Comparison of ENCODE assay signal across 1 cellular context in the genomic region with DNA sequence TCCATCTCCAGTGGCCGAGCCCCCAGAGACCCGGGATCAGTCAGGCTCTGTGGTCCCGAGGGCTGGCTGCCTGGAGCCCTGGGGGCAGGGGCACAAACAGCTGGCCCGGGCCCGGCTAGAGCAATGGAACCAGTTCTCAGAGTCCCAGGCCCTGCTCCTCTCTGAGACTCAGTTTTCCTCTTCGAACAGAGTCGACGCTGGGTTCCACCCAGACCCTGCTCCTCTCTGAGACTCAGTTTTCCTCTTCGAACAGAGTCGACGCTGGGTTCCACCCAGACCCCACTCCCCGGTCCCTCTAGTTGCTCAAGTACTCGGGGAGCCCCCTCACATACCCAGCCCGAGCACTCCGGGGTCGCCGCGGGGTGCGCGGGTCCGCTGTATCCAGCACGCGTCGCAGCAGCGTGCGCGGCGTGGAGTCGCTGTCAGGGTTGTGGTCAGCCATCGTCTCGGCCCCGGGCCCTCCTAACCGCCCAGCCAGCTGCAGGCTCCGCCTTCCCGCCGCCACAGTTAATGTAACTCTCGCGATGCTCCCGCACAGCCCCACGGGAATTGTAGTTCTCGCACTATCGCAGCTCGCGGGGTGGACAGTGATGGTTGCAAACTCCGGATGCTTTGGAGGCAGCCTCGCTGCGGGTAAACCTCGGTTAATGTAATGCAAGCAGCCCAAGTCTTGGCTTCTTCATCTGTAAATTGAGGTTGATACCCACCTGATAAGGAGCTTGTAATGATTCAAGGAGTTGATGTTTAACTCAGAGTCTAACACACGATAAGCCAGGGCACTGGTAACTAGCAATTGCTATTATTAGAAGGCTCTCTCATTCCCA.
TF ChIP-seq lines count a peak whose summit lies in the region.

No MANE protein-coding gene starts in this region.

TF ChIP-seq in K562, 482 proteins besides CTCF, POLR2A, EP300 and RAD21 (continued from another document and continues in another):
- no peak for TF ChIP-seq SREBF2 (CRISPR knock-in tag; IDR thresholded peaks at IDR 0.05)
- TF ChIP-seq, protein P1, sequence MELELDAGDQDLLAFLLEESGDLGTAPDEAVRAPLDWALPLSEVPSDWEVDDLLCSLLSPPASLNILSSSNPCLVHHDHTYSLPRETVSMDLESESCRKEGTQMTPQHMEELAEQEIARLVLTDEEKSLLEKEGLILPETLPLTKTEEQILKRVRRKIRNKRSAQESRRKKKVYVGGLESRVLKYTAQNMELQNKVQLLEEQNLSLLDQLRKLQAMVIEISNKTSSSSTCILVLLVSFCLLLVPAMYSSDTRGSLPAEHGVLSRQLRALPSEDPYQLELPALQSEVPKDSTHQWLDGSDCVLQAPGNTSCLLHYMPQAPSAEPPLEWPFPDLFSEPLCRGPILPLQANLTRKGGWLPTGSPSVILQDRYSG (tag; conservative IDR thresholded peaks at IDR 0.05; ENCODE audit: low read depth) = no peak
- 0 out of 4 replicates have a peak, but pooled peaks of 1 of the 2 experiments have one; percentile 28 for TF ChIP-seq FOXK2 (conservative IDR thresholded peaks at IDR 0.05 in 1 of 2, IDR thresholded peaks at IDR 0.05 in 1 of 2; ENCODE audit: low read depth in 2 of 2)
- TF ChIP-seq PURB (CRISPR knock-in tag; IDR thresholded peaks at IDR 0.05; ENCODE audit: low read depth) = no peak
- TF ChIP-seq ZNF79 (CRISPR knock-in tag; IDR thresholded peaks at IDR 0.05; ENCODE audit: low read depth) = no peak
- no peak for TF ChIP-seq TEAD2 (tag; IDR thresholded peaks at IDR 0.05)
- TF ChIP-seq, protein P2, sequence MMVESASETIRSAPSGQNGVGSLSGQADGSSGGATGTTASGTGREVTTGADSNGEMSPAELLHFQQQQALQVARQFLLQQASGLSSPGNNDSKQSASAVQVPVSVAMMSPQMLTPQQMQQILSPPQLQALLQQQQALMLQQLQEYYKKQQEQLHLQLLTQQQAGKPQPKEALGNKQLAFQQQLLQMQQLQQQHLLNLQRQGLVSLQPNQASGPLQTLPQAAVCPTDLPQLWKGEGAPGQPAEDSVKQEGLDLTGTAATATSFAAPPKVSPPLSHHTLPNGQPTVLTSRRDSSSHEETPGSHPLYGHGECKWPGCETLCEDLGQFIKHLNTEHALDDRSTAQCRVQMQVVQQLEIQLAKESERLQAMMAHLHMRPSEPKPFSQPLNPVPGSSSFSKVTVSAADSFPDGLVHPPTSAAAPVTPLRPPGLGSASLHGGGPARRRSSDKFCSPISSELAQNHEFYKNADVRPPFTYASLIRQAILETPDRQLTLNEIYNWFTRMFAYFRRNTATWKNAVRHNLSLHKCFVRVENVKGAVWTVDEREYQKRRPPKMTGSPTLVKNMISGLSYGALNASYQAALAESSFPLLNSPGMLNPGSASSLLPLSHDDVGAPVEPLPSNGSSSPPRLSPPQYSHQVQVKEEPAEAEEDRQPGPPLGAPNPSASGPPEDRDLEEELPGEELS (CRISPR knock-in tag; IDR thresholded peaks at IDR 0.05; ENCODE audit: borderline replicate concordance) = no peak; the same call in 1 of the 2 replicates
- no peak for TF ChIP-seq NCOA6 (IDR thresholded peaks at IDR 0.05)
- TF ChIP-seq ZNF124 (CRISPR knock-in tag; IDR thresholded peaks at IDR 0.05) = no peak
- TF ChIP-seq, protein P3, sequence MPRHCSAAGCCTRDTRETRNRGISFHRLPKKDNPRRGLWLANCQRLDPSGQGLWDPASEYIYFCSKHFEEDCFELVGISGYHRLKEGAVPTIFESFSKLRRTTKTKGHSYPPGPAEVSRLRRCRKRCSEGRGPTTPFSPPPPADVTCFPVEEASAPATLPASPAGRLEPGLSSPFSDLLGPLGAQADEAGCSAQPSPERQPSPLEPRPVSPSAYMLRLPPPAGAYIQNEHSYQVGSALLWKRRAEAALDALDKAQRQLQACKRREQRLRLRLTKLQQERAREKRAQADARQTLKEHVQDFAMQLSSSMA (CRISPR knock-in tag; IDR thresholded peaks at IDR 0.05) = no peak
- TF ChIP-seq ZNF444 (CRISPR knock-in tag; IDR thresholded peaks at IDR 0.05) = no peak
- TF ChIP-seq, protein P4, sequence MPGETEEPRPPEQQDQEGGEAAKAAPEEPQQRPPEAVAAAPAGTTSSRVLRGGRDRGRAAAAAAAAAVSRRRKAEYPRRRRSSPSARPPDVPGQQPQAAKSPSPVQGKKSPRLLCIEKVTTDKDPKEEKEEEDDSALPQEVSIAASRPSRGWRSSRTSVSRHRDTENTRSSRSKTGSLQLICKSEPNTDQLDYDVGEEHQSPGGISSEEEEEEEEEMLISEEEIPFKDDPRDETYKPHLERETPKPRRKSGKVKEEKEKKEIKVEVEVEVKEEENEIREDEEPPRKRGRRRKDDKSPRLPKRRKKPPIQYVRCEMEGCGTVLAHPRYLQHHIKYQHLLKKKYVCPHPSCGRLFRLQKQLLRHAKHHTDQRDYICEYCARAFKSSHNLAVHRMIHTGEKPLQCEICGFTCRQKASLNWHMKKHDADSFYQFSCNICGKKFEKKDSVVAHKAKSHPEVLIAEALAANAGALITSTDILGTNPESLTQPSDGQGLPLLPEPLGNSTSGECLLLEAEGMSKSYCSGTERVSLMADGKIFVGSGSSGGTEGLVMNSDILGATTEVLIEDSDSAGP (CRISPR knock-in tag; IDR thresholded peaks at IDR 0.05) = no peak
- peak; percentile 79 for TF ChIP-seq ZFX (CRISPR knock-in tag; IDR thresholded peaks at IDR 0.05)
- peak; percentile 61; the same call in 1 of the 2 replicates for TF ChIP-seq ZBTB1 (CRISPR knock-in tag; IDR thresholded peaks at IDR 0.05; ENCODE audit: borderline replicate concordance, low read depth)
- TF ChIP-seq NFXL1 (CRISPR knock-in tag; IDR thresholded peaks at IDR 0.05) = no peak
- no peak for TF ChIP-seq TAL1 (IDR thresholded peaks at IDR 0.05)
- TF ChIP-seq LCOR (CRISPR knock-in tag; IDR thresholded peaks at IDR 0.05) = peak; percentile 56
- peak; percentile 83 for TF ChIP-seq POLR2B (IDR thresholded peaks at IDR 0.05; ENCODE audit: low read depth, partially characterized antibody)
- no peak for TF ChIP-seq ILK (tag; IDR thresholded peaks at IDR 0.05; ENCODE audit: borderline replicate concordance, low read depth)
- TF ChIP-seq, protein P5, sequence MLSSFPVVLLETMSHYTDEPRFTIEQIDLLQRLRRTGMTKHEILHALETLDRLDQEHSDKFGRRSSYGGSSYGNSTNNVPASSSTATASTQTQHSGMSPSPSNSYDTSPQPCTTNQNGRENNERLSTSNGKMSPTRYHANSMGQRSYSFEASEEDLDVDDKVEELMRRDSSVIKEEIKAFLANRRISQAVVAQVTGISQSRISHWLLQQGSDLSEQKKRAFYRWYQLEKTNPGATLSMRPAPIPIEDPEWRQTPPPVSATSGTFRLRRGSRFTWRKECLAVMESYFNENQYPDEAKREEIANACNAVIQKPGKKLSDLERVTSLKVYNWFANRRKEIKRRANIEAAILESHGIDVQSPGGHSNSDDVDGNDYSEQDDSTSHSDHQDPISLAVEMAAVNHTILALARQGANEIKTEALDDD (IDR thresholded peaks at IDR 0.05) = peak; percentile 70; the same call in 1 of the 2 replicates
- no peak for TF ChIP-seq NFATC3 (IDR thresholded peaks at IDR 0.05)
- TF ChIP-seq, protein P6, sequence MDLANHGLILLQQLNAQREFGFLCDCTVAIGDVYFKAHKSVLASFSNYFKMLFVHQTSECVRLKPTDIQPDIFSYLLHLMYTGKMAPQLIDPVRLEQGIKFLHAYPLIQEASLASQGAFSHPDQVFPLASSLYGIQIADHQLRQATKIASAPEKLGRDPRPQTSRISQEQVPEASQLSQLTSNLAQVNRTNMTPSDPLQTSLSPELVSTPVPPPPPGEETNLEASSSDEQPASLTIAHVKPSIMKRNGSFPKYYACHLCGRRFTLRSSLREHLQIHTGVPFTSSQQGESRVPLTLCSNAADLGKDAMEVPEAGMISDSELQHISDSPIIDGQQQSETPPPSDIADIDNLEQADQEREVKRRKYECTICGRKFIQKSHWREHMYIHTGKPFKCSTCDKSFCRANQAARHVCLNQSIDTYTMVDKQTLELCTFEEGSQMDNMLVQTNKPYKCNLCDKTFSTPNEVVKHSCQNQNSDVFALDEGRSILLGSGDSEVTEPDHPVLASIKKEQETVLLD (IDR thresholded peaks at IDR 0.05) = no peak
- TF ChIP-seq, protein P7, sequence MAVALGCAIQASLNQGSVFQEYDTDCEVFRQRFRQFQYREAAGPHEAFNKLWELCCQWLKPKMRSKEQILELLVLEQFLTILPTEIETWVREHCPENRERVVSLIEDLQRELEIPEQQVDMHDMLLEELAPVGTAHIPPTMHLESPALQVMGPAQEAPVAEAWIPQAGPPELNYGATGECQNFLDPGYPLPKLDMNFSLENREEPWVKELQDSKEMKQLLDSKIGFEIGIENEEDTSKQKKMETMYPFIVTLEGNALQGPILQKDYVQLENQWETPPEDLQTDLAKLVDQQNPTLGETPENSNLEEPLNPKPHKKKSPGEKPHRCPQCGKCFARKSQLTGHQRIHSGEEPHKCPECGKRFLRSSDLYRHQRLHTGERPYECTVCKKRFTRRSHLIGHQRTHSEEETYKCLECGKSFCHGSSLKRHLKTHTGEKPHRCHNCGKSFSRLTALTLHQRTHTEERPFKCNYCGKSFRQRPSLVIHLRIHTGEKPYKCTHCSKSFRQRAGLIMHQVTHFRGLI (CRISPR knock-in tag; IDR thresholded peaks at IDR 0.05) = no peak
- TF ChIP-seq, protein P8, sequence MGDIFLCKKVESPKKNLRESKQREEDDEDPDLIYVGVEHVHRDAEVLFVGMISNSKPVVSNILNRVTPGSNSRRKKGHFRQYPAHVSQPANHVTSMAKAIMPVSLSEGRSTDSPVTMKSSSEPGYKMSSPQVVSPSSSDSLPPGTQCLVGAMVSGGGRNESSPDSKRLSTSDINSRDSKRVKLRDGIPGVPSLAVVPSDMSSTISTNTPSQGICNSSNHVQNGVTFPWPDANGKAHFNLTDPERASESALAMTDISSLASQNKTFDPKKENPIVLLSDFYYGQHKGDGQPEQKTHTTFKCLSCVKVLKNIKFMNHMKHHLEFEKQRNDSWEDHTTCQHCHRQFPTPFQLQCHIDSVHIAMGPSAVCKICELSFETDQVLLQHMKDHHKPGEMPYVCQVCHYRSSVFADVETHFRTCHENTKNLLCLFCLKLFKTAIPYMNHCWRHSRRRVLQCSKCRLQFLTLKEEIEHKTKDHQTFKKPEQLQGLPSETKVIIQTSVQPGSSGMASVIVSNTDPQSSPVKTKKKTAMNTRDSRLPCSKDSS (IDR thresholded peaks at IDR 0.05; ENCODE audit: low read depth, partially characterized antibody) = no peak
- no peak for TF ChIP-seq NR4A1 (CRISPR knock-in tag; IDR thresholded peaks at IDR 0.05)
- no peak for TF ChIP-seq NR4A1 (tag; IDR thresholded peaks at IDR 0.05)
- no peak for TF ChIP-seq MED1 (CRISPR knock-in tag; IDR thresholded peaks at IDR 0.05; ENCODE audit: borderline replicate concordance)
- TF ChIP-seq, protein P9, sequence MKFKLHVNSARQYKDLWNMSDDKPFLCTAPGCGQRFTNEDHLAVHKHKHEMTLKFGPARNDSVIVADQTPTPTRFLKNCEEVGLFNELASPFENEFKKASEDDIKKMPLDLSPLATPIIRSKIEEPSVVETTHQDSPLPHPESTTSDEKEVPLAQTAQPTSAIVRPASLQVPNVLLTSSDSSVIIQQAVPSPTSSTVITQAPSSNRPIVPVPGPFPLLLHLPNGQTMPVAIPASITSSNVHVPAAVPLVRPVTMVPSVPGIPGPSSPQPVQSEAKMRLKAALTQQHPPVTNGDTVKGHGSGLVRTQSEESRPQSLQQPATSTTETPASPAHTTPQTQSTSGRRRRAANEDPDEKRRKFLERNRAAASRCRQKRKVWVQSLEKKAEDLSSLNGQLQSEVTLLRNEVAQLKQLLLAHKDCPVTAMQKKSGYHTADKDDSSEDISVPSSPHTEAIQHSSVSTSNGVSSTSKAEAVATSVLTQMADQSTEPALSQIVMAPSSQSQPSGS (CRISPR knock-in tag; IDR thresholded peaks at IDR 0.05) = no peak
- TF ChIP-seq, protein P10, sequence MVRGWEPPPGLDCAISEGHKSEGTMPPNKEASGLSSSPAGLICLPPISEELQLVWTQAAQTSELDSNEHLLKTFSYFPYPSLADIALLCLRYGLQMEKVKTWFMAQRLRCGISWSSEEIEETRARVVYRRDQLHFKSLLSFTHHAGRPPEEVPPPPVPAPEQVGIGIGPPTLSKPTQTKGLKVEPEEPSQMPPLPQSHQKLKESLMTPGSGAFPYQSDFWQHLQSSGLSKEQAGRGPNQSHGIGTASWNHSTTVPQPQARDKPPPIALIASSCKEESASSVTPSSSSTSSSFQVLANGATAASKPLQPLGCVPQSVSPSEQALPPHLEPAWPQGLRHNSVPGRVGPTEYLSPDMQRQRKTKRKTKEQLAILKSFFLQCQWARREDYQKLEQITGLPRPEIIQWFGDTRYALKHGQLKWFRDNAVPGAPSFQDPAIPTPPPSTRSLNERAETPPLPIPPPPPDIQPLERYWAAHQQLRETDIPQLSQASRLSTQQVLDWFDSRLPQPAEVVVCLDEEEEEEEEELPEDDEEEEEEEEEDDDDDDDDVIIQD (CRISPR knock-in tag; IDR thresholded peaks at IDR 0.05) = no peak
- TF ChIP-seq TARDBP (IDR thresholded peaks at IDR 0.05) = no peak
- peak; percentile 70; the same call in 1 of the 2 replicates for TF ChIP-seq CTBP1 (IDR thresholded peaks at IDR 0.05; ENCODE audit: borderline replicate concordance)
- no peak for TF ChIP-seq ASH1L (IDR thresholded peaks at IDR 0.05; ENCODE audit: borderline replicate concordance, low read depth, partially characterized antibody)
- no peak for TF ChIP-seq PRMT5 (CRISPR knock-in tag; IDR thresholded peaks at IDR 0.05)
- no peak for TF ChIP-seq U2AF1 (optimal IDR thresholded peaks at IDR 0.05; ENCODE audit: low read depth, low read length)
- no peak for TF ChIP-seq PTRF (tag; IDR thresholded peaks at IDR 0.05)
- no peak for TF ChIP-seq ETV6 (IDR thresholded peaks at IDR 0.05; ENCODE audit: borderline replicate concordance in 1 of 2, low read depth in 2 of 2, low read length in 1 of 2)
- no peak for TF ChIP-seq ETV6 (CRISPR knock-in tag; IDR thresholded peaks at IDR 0.05; ENCODE audit: borderline replicate concordance)
- no peak for TF ChIP-seq MCM7 (IDR thresholded peaks at IDR 0.05)
- TF ChIP-seq, protein P11, sequence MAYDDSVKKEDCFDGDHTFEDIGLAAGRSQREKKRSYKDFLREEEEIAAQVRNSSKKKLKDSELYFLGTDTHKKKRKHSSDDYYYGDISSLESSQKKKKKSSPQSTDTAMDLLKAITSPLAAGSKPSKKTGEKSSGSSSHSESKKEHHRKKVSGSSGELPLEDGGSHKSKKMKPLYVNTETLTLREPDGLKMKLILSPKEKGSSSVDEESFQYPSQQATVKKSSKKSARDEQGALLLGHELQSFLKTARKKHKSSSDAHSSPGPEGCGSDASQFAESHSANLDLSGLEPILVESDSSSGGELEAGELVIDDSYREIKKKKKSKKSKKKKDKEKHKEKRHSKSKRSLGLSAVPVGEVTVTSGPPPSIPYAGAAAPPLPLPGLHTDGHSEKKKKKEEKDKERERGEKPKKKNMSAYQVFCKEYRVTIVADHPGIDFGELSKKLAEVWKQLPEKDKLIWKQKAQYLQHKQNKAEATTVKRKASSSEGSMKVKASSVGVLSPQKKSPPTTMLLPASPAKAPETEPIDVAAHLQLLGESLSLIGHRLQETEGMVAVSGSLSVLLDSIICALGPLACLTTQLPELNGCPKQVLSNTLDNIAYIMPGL (CRISPR knock-in tag; IDR thresholded peaks at IDR 0.05) = no peak
- no peak for TF ChIP-seq HLTF (IDR thresholded peaks at IDR 0.05)
- TF ChIP-seq RFX5 (IDR thresholded peaks at IDR 0.05; ENCODE audit: low read depth, low read length) = no peak
- TF ChIP-seq ZBTB8A (IDR thresholded peaks at IDR 0.05; ENCODE audit: partially characterized antibody) = no peak
- no peak for TF ChIP-seq SNRNP70 (optimal IDR thresholded peaks at IDR 0.05; ENCODE audit: low read depth, low read length)
- TF ChIP-seq NFIC (IDR thresholded peaks at IDR 0.05) = peak; percentile 38; the same call in 1 of the 2 replicates
- no peak for TF ChIP-seq SLC30A9 (CRISPR knock-in tag; IDR thresholded peaks at IDR 0.05)
- TF ChIP-seq STAT5A (IDR thresholded peaks at IDR 0.05; ENCODE audit: borderline replicate concordance, low read length) = no peak
- no peak for TF ChIP-seq MCM5 (IDR thresholded peaks at IDR 0.05; ENCODE audit: low read depth)
